In the genomic region with DNA sequence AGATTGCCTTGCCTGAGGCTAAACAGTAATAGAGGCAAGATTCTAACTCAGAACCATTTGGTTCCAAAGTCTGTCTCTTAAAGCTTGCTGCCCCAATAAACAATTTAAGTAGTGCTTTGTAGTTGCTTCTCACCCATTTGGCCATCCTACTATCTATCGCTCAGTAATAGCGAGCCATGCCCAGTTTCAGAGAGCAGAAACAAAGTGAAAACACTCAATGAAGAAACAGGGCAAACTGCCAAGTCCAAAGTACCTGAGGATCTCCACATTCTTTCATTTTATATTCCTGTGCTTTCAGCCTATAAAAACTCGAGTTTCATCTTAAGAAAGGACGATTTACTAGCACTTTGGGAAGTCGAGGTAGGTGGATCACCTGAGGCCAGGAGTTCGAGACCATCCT, we compare ENCODE assay signal across 16 cellular contexts.
"Had no signal": no experiment of that assay in that cellular context is flagged by ENCODE, and none has a peak within 500 bp of the region (broad histone marks: within the 10 kb centered on the region; RNA-seq: fewer than 3 reads in every experiment).

No MANE protein-coding gene starts in this region.

- H3K36me3 ChIP-seq: tibial artery, uterus had no signal

- H3K27me3 Mint-ChIP-seq: dendritic cell treated with granulocyte-macrophage colony-stimulating factor and Interleukin-4, amounts not matched to agents 40 ng/mL and 50 ng/mL, for 4 days had no signal

- H3K9me3 Mint-ChIP-seq: activated T-helper 1 cell treated with anti-CD3 and anti-CD28 coated beads, Interleukin-12 subunit alpha, Interleukin-12 subunit beta, Interleukin-2, Interleukin-4 antibody, amounts not matched to agents 30 ng/mL and 10 ng/mL and 1 ng/mL, durations not matched to agents 14 hours and 24 hours and 36 hours; dendritic cell treated with granulocyte-macrophage colony-stimulating factor and Interleukin-4, amounts not matched to agents 40 ng/mL and 50 ng/mL, for 4 days; natural killer cell had no signal

- H3K4me3 ChIP-seq: gastroesophageal sphincter, tibial artery, uterus had no signal

- H3K9me3 ChIP-seq: gastroesophageal sphincter, tibial artery, uterus had no signal

- H3K27ac Mint-ChIP-seq: activated T-helper 1 cell treated with anti-CD3 and anti-CD28 coated beads, Interleukin-12 subunit alpha, Interleukin-12 subunit beta, Interleukin-2, Interleukin-4 antibody, amounts not matched to agents 30 ng/mL and 10 ng/mL and 1 ng/mL, durations not matched to agents 14 hours and 24 hours and 36 hours; dendritic cell treated with granulocyte-macrophage colony-stimulating factor and Interleukin-4, amounts not matched to agents 40 ng/mL and 50 ng/mL, for 4 days had no signal

- FAIRE-seq: bronchial epithelial cell had no signal

- H3K4me3 Mint-ChIP-seq: activated T-helper 1 cell treated with anti-CD3 and anti-CD28 coated beads, Interleukin-12 subunit alpha, Interleukin-12 subunit beta, Interleukin-2, Interleukin-4 antibody, amounts not matched to agents 30 ng/mL and 10 ng/mL and 1 ng/mL, durations not matched to agents 14 hours and 24 hours and 36 hours; dendritic cell treated with granulocyte-macrophage colony-stimulating factor and Interleukin-4, amounts not matched to agents 40 ng/mL and 50 ng/mL, for 4 days; natural killer cell had no signal

- H3K36me3 Mint-ChIP-seq: natural killer cell had no signal

- H3K4me1 ChIP-seq: uterus had no signal

- H3K27ac ChIP-seq: gastroesophageal sphincter, tibial artery, uterus had no signal

- H3K27me3 ChIP-seq: gastroesophageal sphincter, tibial artery, uterus had no signal

- DNase-seq: activated CD4-positive, alpha-beta T cell treated with anti-CD3 and anti-CD28 coated beads, Interleukin-2, amount 50 U/mL, for 1 hour; aorta; natural killer cell; nucleus accumbens; posterior cingulate gyrus; retina; stimulated activated CD4-positive, alpha-beta T cell treated with anti-CD3 and anti-CD28 coated beads, Interleukin-15, amount 100 ng/mL, for 24 hours; stimulated activated CD4-positive, alpha-beta T cell treated with anti-CD3 and anti-CD28 coated beads, Interleukin-4, amount 100 ng/mL, for 24 hours; stimulated activated naive CD4-positive, alpha-beta T cell; T-helper 9 cell; tibial artery; uterus had no signal

- ATAC-seq: gastroesophageal sphincter, natural killer cell had no signal
